Comparison of ENCODE assay signal across 28 cellular contexts in genomic region chr10:11701451-11702095, GRCh38. TPM values are rescaled to one million over a fixed set of nuclear protein-coding genes. Genes with fewer than 3 reads are reported as not detected.
DNase-seq lines count a peak whose midpoint lies in the region; ATAC-seq, FAIRE-seq and TF ChIP-seq lines count a peak whose summit lies in the region.
"Had no signal": no experiment of that assay in that cellular context is flagged by ENCODE, and none has a peak within 500 bp of the region (broad histone marks: within the 10 kb centered on the region; RNA-seq: fewer than 3 reads in every experiment).

No MANE protein-coding gene starts in this region.

- DNase-seq in K562 (ENCODE audit: extremely low read depth in 1 of 4, low spot score in 3 of 4) (no peak), head of caudate nucleus (peak in 23 of 42 donors; percentile 12 to 83 (median 57)), osteoblast (ENCODE audit: insufficient read length, low spot score, missing footprints) (peak; percentile 75), SHP77 treated with DMSO at 0.1 percent for 48 hours (lab: John Stamatoyannopoulos, UW) (no peak), midbrain (lab: John Stamatoyannopoulos, UW) (no peak), HuH-7.5 (ENCODE audit: low spot score) (no peak), ureter (ENCODE audit: low spot score) (no peak)
- DNase-seq: 8988T; ACHN; BE2C; C1 segment of cervical spinal cord; CD4-positive, alpha-beta memory T cell; CD4-positive, CD25-positive, alpha-beta regulatory T cell; CD8-positive, alpha-beta memory T cell; COR-L47; DMS 273 treated with DMSO at 0.1 percent for 48 hours; DMS153; DMS53; DMS79; DND-41; EL; GDM1 had no signal

- H4K20me1 ChIP-seq in K562 (replicated peaks; ENCODE audit: control insufficient read depth, insufficient read depth, low read length) = no peaks in the 10 kb centered on the region
- no peaks in the 10 kb centered on the region for H4K20me1 ChIP-seq in osteoblast (ENCODE audit: insufficient read depth, low read length)
- H4K20me1 ChIP-seq: BLaER1 had no signal

- no peak overlapping the region for H3K4me3 ChIP-seq in HEK293 (ENCODE audit: low read depth, low read length)
- H3K4me3 ChIP-seq in K562 = no peak overlapping the region
- no peak overlapping the region for H3K4me3 ChIP-seq in osteoblast (ENCODE audit: insufficient read depth, low read length)
- H3K4me3 ChIP-seq: BLaER1, GM12878 had no signal

- H3K27ac ChIP-seq in HEK293 (ENCODE audit: extremely low read depth, low read depth, low read length) = no peak overlapping the region
- no peak overlapping the region for H3K27ac ChIP-seq in K562 (ENCODE audit: extremely low read depth, low read depth, low read length)
- no peak overlapping the region for H3K27ac ChIP-seq in osteoblast (ENCODE audit: low read depth, low read length)
- H3K27ac ChIP-seq: BLaER1 had no signal

- WGBS in K562 (ENCODE audit: insufficient coverage, low coverage, missing lambda C conversion rate) = 65% methylated on average over 6 of the region's 6 CpGs

- H3K27me3 ChIP-seq in K562 (ENCODE audit: control insufficient read depth in 2 of 2, insufficient read depth in 2 of 2, low read length in 2 of 2) (no peaks in the 10 kb centered on the region), osteoblast (ENCODE audit: insufficient read depth, low read length) (no peaks in the 10 kb centered on the region)
- H3K27me3 ChIP-seq: BE2C, BLaER1 had no signal

- H3K36me3 ChIP-seq in HEK293 (ENCODE audit: control insufficient read depth in 2 of 2, insufficient read depth in 1 of 2, low read length in 2 of 2) (no peaks in the 10 kb centered on the region), K562 (ENCODE audit: control insufficient read depth, insufficient read depth, low read length) (no peaks in the 10 kb centered on the region), osteoblast (ENCODE audit: insufficient read depth, low read length) (no peaks in the 10 kb centered on the region)
- H3K36me3 ChIP-seq: BE2C, BLaER1 had no signal

- H3K9me3 ChIP-seq in HEK293 (ENCODE audit: control insufficient read depth, insufficient read depth, low read depth, low read length) (no peaks in the 10 kb centered on the region), K562 (replicated peaks; ENCODE audit: control insufficient read depth, insufficient read depth, low read depth, low read length) (no peaks in the 10 kb centered on the region), osteoblast (ENCODE audit: low read depth, low read length) (no peaks in the 10 kb centered on the region)
- H3K9me3 ChIP-seq: BE2C, BLaER1 had no signal

- no peak for TF ChIP-seq EP300 in K562 (IDR thresholded peaks at IDR 0.05; ENCODE audit: low read length)

- no peak overlapping the region for H3K9ac ChIP-seq in K562 (ENCODE audit: insufficient read depth in 1 of 2, low read depth in 2 of 2, low read length in 2 of 2)
- H3K9ac ChIP-seq: BLaER1 had no signal

- BruUV-seq in K562 (replicated peaks; lab: Mats Ljungman, UMichigan) = no TSS peak

- H3K4me2 ChIP-seq in K562 (ENCODE audit: insufficient read depth, low read length) (no peak overlapping the region), osteoblast (ENCODE audit: insufficient read depth, low read length) (no peak overlapping the region)
- H3K4me2 ChIP-seq: BLaER1 had no signal

- in situ Hi-C loops in K562 (cut with MboI) = no loop called here

- no peak for TF ChIP-seq RAD21 in K562 (CRISPR knock-in tag; conservative IDR thresholded peaks at IDR 0.05 in 1 of 2, IDR thresholded peaks at IDR 0.05 in 1 of 2)

- H3K4me1 ChIP-seq in HEK293 (ENCODE audit: control insufficient read depth, insufficient read depth, low read length) = no peaks in the 10 kb centered on the region
- peaks cover 8 to 18% of the 10 kb centered on the region in 2 experiments; a peak in 3 of 5 replicates for H3K4me1 ChIP-seq in K562 (replicated peaks in 1 of 2; ENCODE audit: control insufficient read depth in 2 of 2, insufficient read depth in 2 of 2, low read length in 2 of 2)
- no peaks in the 10 kb centered on the region for H3K4me1 ChIP-seq in osteoblast (ENCODE audit: insufficient read depth, low read length)
- H3K4me1 ChIP-seq: BE2C had no signal

- TF ChIP-seq CTCF in HEK293 (tag by site-specific recombination; IDR thresholded peaks at IDR 0.05) = no peak
- TF ChIP-seq CTCF in K562 (IDR thresholded peaks at IDR 0.05 in 2 of 3, conservative IDR thresholded peaks at IDR 0.05 in 1 of 3; ENCODE audit: insufficient read depth in 2 of 3, low read depth in 1 of 3, low read length in 3 of 3) = no peak
- no peak for TF ChIP-seq CTCF in osteoblast (IDR thresholded peaks at IDR 0.05; ENCODE audit: extremely low read depth, low read depth, low read length)

- intact Hi-C loops in K562 (cut with micrococcal nuclease) (no loop called here), head of caudate nucleus (cut with DNase I) (no loop called here)

- CTCF ChIA-PET in HEK293 (lab: Yijun Ruan, JAX) (no interaction called here), K562 (lab: Yijun Ruan, JAX; ENCODE audit: low intra/inter-chr PET ratio) (no interaction called here)

- no peak for FAIRE-seq in K562 (lab: Jason Lieb, UNC)
- FAIRE-seq: A204.1, GM12878, GM12892, GM18507 had no signal

- no peak for TF ChIP-seq POLR2A in K562 (conservative IDR thresholded peaks at IDR 0.05)

- H2AFZ ChIP-seq in K562 (ENCODE audit: low read depth, low read length) (no peak overlapping the region), osteoblast (ENCODE audit: low read length) (no peak overlapping the region)

- no peak for ATAC-seq in K562
- ATAC-seq: GM12878 had no signal

- H3K79me2 ChIP-seq in K562 (ENCODE audit: control insufficient read depth, insufficient read depth, low read length) (no peaks in the 10 kb centered on the region), osteoblast (ENCODE audit: insufficient read depth, low read length) (no peaks in the 10 kb centered on the region)

- no peaks in the 10 kb centered on the region for H3K9me1 ChIP-seq in K562 (ENCODE audit: control insufficient read depth, insufficient read depth, low read length)

- POLR2A ChIA-PET in HEK293 (lab: Yijun Ruan, JAX) (no interaction called here), K562 (lab: Yijun Ruan, JAX) (no interaction called here)

TF ChIP-seq in HEK293, 187 proteins besides CTCF, POLR2A, EP300 and RAD21:
- TF ChIP-seq ZNF133 (tag by site-specific recombination; IDR thresholded peaks at IDR 0.05) (no peak), ZNF768 (tag by site-specific recombination; IDR thresholded peaks at IDR 0.05) (peak; percentile 34; the same call in 1 of the 2 replicates)
TF ChIP-seq in HEK293: peak in this region for 1.

TF ChIP-seq in K562, 482 proteins besides CTCF, POLR2A, EP300 and RAD21:
- no peak for TF ChIP-seq SNIP1 (IDR thresholded peaks at IDR 0.05; ENCODE audit: low read depth)
- TF ChIP-seq NEUROD1 (IDR thresholded peaks at IDR 0.05; ENCODE audit: borderline replicate concordance, low read depth, low read length, partially characterized antibody) = no peak
- no peak for TF ChIP-seq CCNT2 (IDR thresholded peaks at IDR 0.05; ENCODE audit: borderline replicate concordance, extremely low read depth, insufficient read length, low read depth, low read length)
- peak; percentile 54 for TF ChIP-seq RBM25 (IDR thresholded peaks at IDR 0.05; ENCODE audit: low read depth, low read length, severe bottlenecking)
- TF ChIP-seq, protein P1, sequence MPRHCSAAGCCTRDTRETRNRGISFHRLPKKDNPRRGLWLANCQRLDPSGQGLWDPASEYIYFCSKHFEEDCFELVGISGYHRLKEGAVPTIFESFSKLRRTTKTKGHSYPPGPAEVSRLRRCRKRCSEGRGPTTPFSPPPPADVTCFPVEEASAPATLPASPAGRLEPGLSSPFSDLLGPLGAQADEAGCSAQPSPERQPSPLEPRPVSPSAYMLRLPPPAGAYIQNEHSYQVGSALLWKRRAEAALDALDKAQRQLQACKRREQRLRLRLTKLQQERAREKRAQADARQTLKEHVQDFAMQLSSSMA (CRISPR knock-in tag; IDR thresholded peaks at IDR 0.05) = no peak
- no peak for TF ChIP-seq TRIM24 (IDR thresholded peaks at IDR 0.05)
- TF ChIP-seq BCOR (IDR thresholded peaks at IDR 0.05) = peak; percentile 76
- TF ChIP-seq ZNF778 (CRISPR knock-in tag; IDR thresholded peaks at IDR 0.05) = no peak
- TF ChIP-seq ZFP36 (IDR thresholded peaks at IDR 0.05; ENCODE audit: low read depth, low read length, partially characterized antibody) = peak; percentile 73

RNA-seq across cellular contexts. Expression of gene ECHDC3, which starts 40.6 kb away (rescaled TPM):
- total RNA-seq in K562 (2011; cell fraction: chromatin; rRNA removed; ENCODE audit: low replicate concordance) = 4.0 and 10.2 TPM in 2 replicates
- total RNA-seq in K562 (2011; cell fraction: nucleolus; rRNA removed) = 9.7 and 10.3 TPM in 2 replicates
- 5.5 and 5.7 TPM in 2 replicates for total RNA-seq in K562 (2011; cell fraction: nucleoplasm; rRNA removed)
- total RNA-seq in K562 (2014; rRNA removed) (19.4 and 25.7 TPM in 2 replicates), K562 (2014; rRNA removed; fragmentation: Illumina TruSeq; extraction: Trizol) (8.9 and 9.0 TPM in 2 replicates), K562 (2015; rRNA removed; fragmentation: Illumina TruSeq; extraction: Trizol) (12.6 and 14.0 TPM in 2 replicates), K562 (2021) (17.3 and 17.9 TPM in 2 replicates), osteoblast (0.36 and 13.8 TPM in 2 replicates), ureter (13.3 TPM)
- polyA plus RNA-seq in K562 (2011; rRNA removed) (16.1 and 21.9 TPM in 2 replicates), K562 (2014; fragmentation: Illumina TruSeq; extraction: Trizol) (15.7 and 17.1 TPM in 2 replicates), K562 (2014; fragmentation: Nextera tagmentation; extraction: Ambion mirVana) (under 1 TPM; 0.53 to 0.67 TPM), K562 (2014; rRNA removed) (10.0 and 17.7 TPM in 2 replicates)
- polyA plus RNA-seq in K562 (2011; cell fraction: cytosol; rRNA removed) = 17.5 and 35.2 TPM in 2 replicates
- 14.3 and 27.7 TPM in 2 replicates for polyA plus RNA-seq in K562 (2011; cell fraction: nucleus; rRNA removed)
- 8.6 and 12.1 TPM in 2 replicates for polyA plus RNA-seq in K562 (2012)
- 8.7 and 16.4 TPM in 2 replicates for polyA minus RNA-seq in K562 (2011; rRNA and poly(A)+ RNA removed)
- 7.0 and 9.4 TPM in 2 replicates for polyA minus RNA-seq in K562 (2011; cell fraction: cytosol; rRNA and poly(A)+ RNA removed)
- 7.4 and 10.4 TPM in 2 replicates for polyA minus RNA-seq in K562 (2011; cell fraction: nucleus; rRNA and poly(A)+ RNA removed)

Comparison
In these comparisons a context has a peak if more than half of its experiments do, and no peak if none do; other contexts are left out.
1. DNase-seq: peak in head of caudate nucleus (23 of 42) and osteoblast (single experiment); none in K562 (0 of 4), SHP77 treated with DMSO at 0.1 percent for 48 hours (single experiment), midbrain (single experiment), HuH-7.5 (single experiment) and ureter (single experiment).